28 cellular contexts compared by ENCODE assay signal in the genomic region with DNA sequence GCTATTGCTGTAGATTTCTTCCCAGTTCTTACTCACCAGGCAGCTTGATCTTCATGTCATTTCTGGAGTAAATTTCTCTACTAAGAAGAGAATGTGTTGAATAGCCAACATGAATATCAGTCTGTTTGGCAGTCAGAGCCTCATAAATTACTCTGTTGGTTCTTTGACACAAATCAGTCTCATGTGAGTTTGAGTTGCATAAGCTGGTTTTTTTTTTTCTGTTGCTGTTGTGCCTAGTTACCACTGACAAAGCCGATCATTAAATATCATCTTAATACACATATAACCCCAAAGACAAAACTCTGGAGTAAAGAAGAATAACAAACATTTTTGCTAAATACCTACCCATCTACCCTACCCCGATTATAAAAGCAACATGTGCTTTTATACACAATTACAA.
"Had no signal": no experiment of that assay in that cellular context is flagged by ENCODE, and none has a peak within 500 bp of the region (broad histone marks: within the 10 kb centered on the region; RNA-seq: fewer than 3 reads in every experiment).

No MANE protein-coding gene starts in this region.

- ATAC-seq: activated CD4-positive, CD25-positive, alpha-beta regulatory T cell treated with anti-CD3 and anti-CD28 coated beads, Interleukin-2, amount 50 U/mL, for 24 hours; activated CD8-positive, alpha-beta T cell treated with anti-CD3 and anti-CD28 coated beads for 36 hours; activated T-cell treated with anti-CD3 and anti-CD28 coated beads, Interleukin-2, amount 50 U/mL, for 4 hours; foreskin keratinocyte; gastroesophageal sphincter; heart right ventricle; T-helper 17 cell had no signal

- H3K4me2 ChIP-seq: hepatocyte had no signal

- H3K79me2 ChIP-seq: hepatocyte had no signal

- DNase-seq: activated B cell treated with CpG ODN at 0.5 μM for 24 hours; activated CD4-positive, alpha-beta T cell treated with anti-CD3 and anti-CD28 coated beads for 48 hours; activated CD4-positive, alpha-beta T cell treated with anti-CD3 and anti-CD28 coated beads, Interleukin-2, amount 50 U/mL, for 1 hour; activated CD4-positive, alpha-beta T cell treated with anti-CD3 and anti-CD28 coated beads, Interleukin-2, amount 50 U/mL, for 48 hours; activated CD8-positive, alpha-beta memory T cell treated with anti-CD3 and anti-CD28 coated beads for 24 hours; activated CD8-positive, alpha-beta T cell treated with anti-CD3 and anti-CD28 coated beads for 36 hours; activated effector memory CD4-positive, alpha-beta T cell treated with anti-CD3 and anti-CD28 coated beads, Interleukin-2, amount 50 U/mL, for 16 hours; activated naive CD4-positive, alpha-beta T cell treated with anti-CD3 and anti-CD28 coated beads for 36 hours; activated naive CD8-positive, alpha-beta T cell treated with anti-CD3 and anti-CD28 coated beads, Interleukin-2, amount 10 ng/mL, durations not matched to agents 7 days and 5 days; activated T-cell treated with anti-CD3 and anti-CD28 coated beads, Interleukin-2, amount 50 U/mL, for 4 hours; amniotic stem cell; anterior cingulate cortex; brain microvascular endothelial cell; dorsolateral prefrontal cortex; effector memory CD4-positive, alpha-beta T cell; endodermal cell; erythroblast; foreskin keratinocyte; heart right ventricle; T-helper 1 cell; T-helper 17 cell; T1000; WERI-Rb-1 had no signal

- H2AFZ ChIP-seq: hepatocyte had no signal

- H3K27ac ChIP-seq: brain microvascular endothelial cell, coronary artery, dorsolateral prefrontal cortex, esophagus muscularis mucosa, foreskin keratinocyte, gastroesophageal sphincter, heart right ventricle, hepatocyte, WERI-Rb-1 had no signal

- H3K4me3 ChIP-seq: coronary artery, dorsolateral prefrontal cortex, esophagus muscularis mucosa, gastroesophageal sphincter, heart right ventricle, hepatocyte had no signal

- H3K4me1 ChIP-seq: esophagus muscularis mucosa, foreskin keratinocyte, gastroesophageal sphincter, heart right ventricle had no signal

- H3K36me3 ChIP-seq: brain microvascular endothelial cell, esophagus muscularis mucosa, gastroesophageal sphincter, heart right ventricle, WERI-Rb-1 had no signal

- H3K27me3 ChIP-seq: brain microvascular endothelial cell, dorsolateral prefrontal cortex, esophagus muscularis mucosa, foreskin keratinocyte, gastroesophageal sphincter, heart right ventricle, hepatocyte had no signal
